In genomic region chr1:50110656-50111055, GRCh38 we compare ENCODE assay signal across 12 cellular contexts. TPM values are rescaled to one million over a fixed set of nuclear protein-coding genes. Genes with fewer than 3 reads are reported as not detected.
A peak's percentile ranks its signal among the peaks of the same experiment; 100 is the strongest.
DNase-seq lines count a peak whose midpoint lies in the region; ATAC-seq, FAIRE-seq and TF ChIP-seq lines count a peak whose summit lies in the region.
"Had no signal": no experiment of that assay in that cellular context is flagged by ENCODE, and none has a peak within 500 bp of the region (broad histone marks: within the 10 kb centered on the region; RNA-seq: fewer than 3 reads in every experiment).

No MANE protein-coding gene starts in this region.

- no peak for TF ChIP-seq POLR2A in H54 (IDR thresholded peaks at IDR 0.05; ENCODE audit: low read depth, low read length)

- no peaks in the 10 kb centered on the region for H3K4me1 Mint-ChIP-seq in activated T-helper 17 cell treated with anti-CD3 and anti-CD28 coated beads, Interleukin-2, amount 50 U/mL, for 72 hours
- H3K4me1 Mint-ChIP-seq in nephron progenitor cell: peaks cover 20% of the 10 kb centered on the region

- H3K36me3 ChIP-seq in left lung: no peaks in the 10 kb centered on the region
- H3K36me3 ChIP-seq: colonic mucosa had no signal

- intact Hi-C loops in left lung (cut with DNase I): no loop called here

- TF ChIP-seq CTCF in nephron progenitor cell (IDR thresholded peaks at IDR 0.05): no peak
- no peak for TF ChIP-seq CTCF in left lung (IDR thresholded peaks at IDR 0.05)

- no peaks in the 10 kb centered on the region for H3K36me3 Mint-ChIP-seq in activated T-helper 17 cell treated with anti-CD3 and anti-CD28 coated beads, Interleukin-2, amount 50 U/mL, for 72 hours (ENCODE audit: low read depth)
- no peaks in the 10 kb centered on the region for H3K36me3 Mint-ChIP-seq in nephron progenitor cell (ENCODE audit: low read depth)
- H3K36me3 Mint-ChIP-seq: IgD-negative memory B cell had no signal

- H3K4me3 ChIP-seq in left lung: no peak overlapping the region
- H3K4me3 ChIP-seq: colonic mucosa had no signal

- no peaks in the 10 kb centered on the region for H3K9me3 Mint-ChIP-seq in activated T-helper 17 cell treated with anti-CD3 and anti-CD28 coated beads, Interleukin-2, amount 50 U/mL, for 72 hours
- H3K9me3 Mint-ChIP-seq in nephron progenitor cell: peaks cover 72% of the 10 kb centered on the region

- H3K4me3 Mint-ChIP-seq in activated T-helper 17 cell treated with anti-CD3 and anti-CD28 coated beads, Interleukin-2, amount 50 U/mL, for 72 hours: peak overlapping the region; percentile 29
- H3K4me3 Mint-ChIP-seq in nephron progenitor cell: peak overlapping the region; percentile 30

- no peak overlapping the region for H3K27ac ChIP-seq in left lung
- H3K27ac ChIP-seq: colonic mucosa had no signal

- peaks cover 66% of the 10 kb centered on the region for H3K27me3 Mint-ChIP-seq in activated T-helper 17 cell treated with anti-CD3 and anti-CD28 coated beads, Interleukin-2, amount 50 U/mL, for 72 hours
- H3K27me3 Mint-ChIP-seq in nephron progenitor cell (ENCODE audit: low read depth, poor library complexity): peaks cover 8% of the 10 kb centered on the region

- peak; percentile 95 for DNase-seq in DMS79 treated with DMSO at 0.1 percent for 48 hours (lab: John Stamatoyannopoulos, UW)
- peak; percentile 98 for DNase-seq in NCI-H2107 treated with DMSO at 0.1 percent for 48 hours (lab: John Stamatoyannopoulos, UW; ENCODE audit: unreplicated experiment)
- no peak for DNase-seq in nephron progenitor cell
- DNase-seq in H54 (ENCODE audit: insufficient read length, low spot score): no peak
- no peak for DNase-seq in NAMALWA (ENCODE audit: low spot score)
- DNase-seq in left lung: no peak
- DNase-seq: colonic mucosa, islet precursor cell had no signal

- no peaks in the 10 kb centered on the region for H3K9me3 ChIP-seq in left lung
- H3K9me3 ChIP-seq: colonic mucosa had no signal

- no peak for ATAC-seq in activated T-helper 17 cell treated with anti-CD3 and anti-CD28 coated beads, Interleukin-2, amount 50 U/mL, for 72 hours (replicated peaks)
- ATAC-seq in HG02870 (IDR thresholded peaks at IDR 0.05; ENCODE audit: unreplicated experiment) (no peak), left lung (no peak)

- peaks cover 22 to 63% of the 10 kb centered on the region in 2 donors for H3K27me3 ChIP-seq in left lung
- H3K27me3 ChIP-seq: colonic mucosa had no signal

- H3K4me1 ChIP-seq in left lung: peaks cover 0 to 8% of the 10 kb centered on the region in 2 donors
- H3K4me1 ChIP-seq: colonic mucosa had no signal

- FAIRE-seq in H54 (lab: Jason Lieb, UNC): no peak

- no peak overlapping the region for H3K27ac Mint-ChIP-seq in activated T-helper 17 cell treated with anti-CD3 and anti-CD28 coated beads, Interleukin-2, amount 50 U/mL, for 72 hours
- H3K27ac Mint-ChIP-seq in nephron progenitor cell: no peak overlapping the region
- H3K27ac Mint-ChIP-seq: IgD-negative memory B cell had no signal

RNA-seq across cellular contexts. Expression of gene ELAVL4, which starts 1.9 kb away (rescaled TPM):
- total RNA-seq in activated T-helper 17 cell treated with anti-CD3 and anti-CD28 coated beads, Interleukin-2, amount 50 U/mL, for 72 hours: not detected
- total RNA-seq in left lung: not detected
- total RNA-seq: pulmonary artery endothelial cell had no signal

Comparison
In these comparisons a context has a peak if more than half of its experiments do, and no peak if none do; other contexts are left out.
1. DNase-seq: peak in DMS79 treated with DMSO at 0.1 percent for 48 hours (single experiment) and NCI-H2107 treated with DMSO at 0.1 percent for 48 hours (single experiment); none in nephron progenitor cell (single experiment), H54 (single experiment), NAMALWA (single experiment) and left lung (0 of 2).